Comparison of ENCODE assay signal across 26 cellular contexts in the genomic region with DNA sequence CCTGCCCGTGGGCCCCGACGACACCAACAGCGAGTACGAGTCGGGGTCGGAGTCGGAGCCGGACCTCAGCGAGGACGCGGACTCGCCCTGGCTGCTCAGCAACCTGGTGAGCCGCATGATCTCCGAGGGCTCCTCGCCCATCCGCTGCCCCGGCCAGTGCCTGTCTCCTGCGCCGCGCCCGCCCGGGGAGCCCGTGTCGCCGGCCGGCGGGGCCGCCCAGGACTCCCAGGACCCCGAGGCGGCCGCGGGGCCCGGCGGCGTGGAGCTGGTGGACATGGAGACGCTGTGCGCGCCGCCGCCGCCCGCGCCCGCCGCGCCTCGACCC. TPM values are rescaled to one million over a fixed set of nuclear protein-coding genes. Genes with fewer than 3 reads are reported as not detected.
"Had no signal": no experiment of that assay in that cellular context is flagged by ENCODE, and none has a peak within 500 bp of the region (broad histone marks: within the 10 kb centered on the region; RNA-seq: fewer than 3 reads in every experiment).

No MANE protein-coding gene starts in this region.

- H3K9ac ChIP-seq: neural progenitor cell, parathyroid adenoma had no signal

- DNase-seq: effector memory CD8-positive, alpha-beta T cell; esophagus squamous epithelium; glutamatergic neuron; left colon; mesenchymal stem cell; midbrain; occipital lobe; psoas muscle; retina; stimulated activated CD4-positive, alpha-beta T cell treated with anti-CD3 and anti-CD28 coated beads, Interleukin-15, amount 100 ng/mL, for 24 hours; stimulated activated CD4-positive, alpha-beta T cell treated with anti-CD3 and anti-CD28 coated beads, Interleukin-1b, Interleukin-23, amount 100 ng/mL, for 48 hours; stimulated activated CD4-positive, alpha-beta T cell treated with anti-CD3 and anti-CD28 coated beads, Interleukin-4, amount 100 ng/mL, for 24 hours; stimulated activated naive B cell treated with anti-CD40 and anti-IgM and Interleukin-4, amounts not matched to agents 10 μg/mL and 1 μg/mL and 100 μg/mL, for 72 hours; stomach; transverse colon had no signal

- H3K79me2 ChIP-seq: parathyroid adenoma had no signal

- H3K9me3 ChIP-seq: esophagus squamous epithelium, gastroesophageal sphincter, psoas muscle, right lobe of liver, stomach, thoracic aorta, transverse colon had no signal

- H3K4me1 ChIP-seq: parathyroid adenoma, psoas muscle had no signal

- H3K36me3 ChIP-seq: esophagus squamous epithelium, neural progenitor cell, right lobe of liver, stomach, thoracic aorta, transverse colon had no signal

- H2AFZ ChIP-seq: neural progenitor cell, parathyroid adenoma had no signal

- H3K27ac ChIP-seq: esophagus squamous epithelium, gastroesophageal sphincter, neural progenitor cell, parathyroid adenoma, psoas muscle, right lobe of liver, stomach, thoracic aorta, transverse colon had no signal

- H3K36me3 Mint-ChIP-seq: natural killer cell treated with Interleukin-12 subunit alpha and Interleukin-12 subunit beta and Interleukin-15 and Interleukin-18, amount 100 ng/mL, for 72 hours had no signal

- H3K4me3 ChIP-seq: esophagus squamous epithelium, gastroesophageal sphincter, lung, neural progenitor cell, psoas muscle, right lobe of liver, stomach, thoracic aorta, transverse colon had no signal

- FAIRE-seq: colon had no signal

- H3K4me3 Mint-ChIP-seq: dendritic cell treated with granulocyte-macrophage colony-stimulating factor and Interleukin-4, amounts not matched to agents 40 ng/mL and 50 ng/mL, for 4 days; effector memory CD8-positive, alpha-beta T cell; natural killer cell treated with Interleukin-12 subunit alpha and Interleukin-12 subunit beta and Interleukin-15 and Interleukin-18, amount 100 ng/mL, for 72 hours; neural progenitor cell; stimulated activated naive B cell treated with anti-CD40 and anti-IgM and Interleukin-4, amounts not matched to agents 10 μg/mL and 1 μg/mL and 100 μg/mL, for 72 hours had no signal

- H3K9me3 Mint-ChIP-seq: dendritic cell treated with granulocyte-macrophage colony-stimulating factor and Interleukin-4, amounts not matched to agents 40 ng/mL and 50 ng/mL, for 4 days; effector memory CD8-positive, alpha-beta T cell; natural killer cell treated with Interleukin-12 subunit alpha and Interleukin-12 subunit beta and Interleukin-15 and Interleukin-18, amount 100 ng/mL, for 72 hours; stimulated activated naive B cell treated with anti-CD40 and anti-IgM and Interleukin-4, amounts not matched to agents 10 μg/mL and 1 μg/mL and 100 μg/mL, for 72 hours had no signal

- ATAC-seq: effector memory CD8-positive, alpha-beta T cell; gastroesophageal sphincter; left colon; left ventricle myocardium superior; psoas muscle; right lobe of liver; stimulated activated naive B cell treated with anti-CD40 and anti-IgM and Interleukin-4, amounts not matched to agents 10 μg/mL and 1 μg/mL and 100 μg/mL, for 72 hours had no signal

- H3K27ac Mint-ChIP-seq: dendritic cell treated with granulocyte-macrophage colony-stimulating factor and Interleukin-4, amounts not matched to agents 40 ng/mL and 50 ng/mL, for 4 days; effector memory CD8-positive, alpha-beta T cell; natural killer cell treated with Interleukin-12 subunit alpha and Interleukin-12 subunit beta and Interleukin-15 and Interleukin-18, amount 100 ng/mL, for 72 hours; neural progenitor cell; stimulated activated naive B cell treated with anti-CD40 and anti-IgM and Interleukin-4, amounts not matched to agents 10 μg/mL and 1 μg/mL and 100 μg/mL, for 72 hours had no signal

- H3K4me2 ChIP-seq: neural progenitor cell had no signal

RNA-seq across cellular contexts. Expression of a gene that starts 41.5 kb away (rescaled TPM):
- total RNA-seq: gastroesophageal sphincter; left ventricle myocardium superior; lung; natural killer cell treated with Interleukin-12 subunit alpha and Interleukin-12 subunit beta and Interleukin-15 and Interleukin-18, amount 100 ng/mL, for 72 hours; occipital lobe; psoas muscle; stomach; thoracic aorta; transverse colon; ureter had no signal
- polyA plus RNA-seq: psoas muscle had no signal
